In the genomic region with DNA sequence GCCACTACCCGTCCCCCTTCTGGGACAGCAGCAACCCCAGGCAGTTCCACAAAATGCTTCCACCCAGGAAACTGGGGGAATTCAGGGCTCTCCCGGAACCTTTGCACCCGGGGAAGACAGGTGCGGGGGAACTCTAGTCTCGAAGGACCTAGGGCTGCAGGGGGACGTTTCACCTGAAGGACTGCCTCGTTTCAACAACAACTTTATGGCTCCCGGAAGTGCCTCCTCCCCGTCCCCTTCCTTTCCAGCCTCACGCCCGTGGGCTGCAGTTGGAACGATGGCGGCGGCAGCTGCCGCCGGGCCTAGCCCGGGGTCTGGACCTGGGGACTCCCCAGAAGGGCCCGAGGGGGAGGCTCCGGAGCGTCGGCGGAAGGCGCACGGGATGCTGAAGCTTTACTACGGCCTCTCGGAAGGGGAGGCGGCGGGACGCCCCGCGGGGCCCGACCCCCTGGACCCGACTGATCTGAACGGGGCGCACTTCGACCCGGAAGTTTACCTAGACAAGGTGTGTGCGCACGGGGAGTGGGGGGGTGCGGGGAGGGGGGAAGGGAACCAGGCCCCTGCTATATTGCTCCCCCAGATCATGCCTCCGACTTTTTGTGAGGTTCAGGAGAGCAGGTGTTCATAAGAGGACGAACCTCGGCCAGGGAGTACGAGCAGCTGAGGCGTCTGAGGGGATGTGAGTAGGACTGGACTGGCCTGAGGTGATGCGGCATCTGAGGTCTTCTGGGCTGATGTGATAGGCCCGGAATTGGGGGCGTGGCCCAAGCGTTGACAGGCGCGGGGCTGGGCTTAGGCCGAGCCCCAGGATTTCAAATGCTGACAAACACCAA, we compare ENCODE assay signal across 8 cellular contexts. TPM values are rescaled to one million over a fixed set of nuclear protein-coding genes. Genes with fewer than 3 reads are reported as not detected.
DNase-seq lines count a peak whose midpoint lies in the region; ATAC-seq, FAIRE-seq and TF ChIP-seq lines count a peak whose summit lies in the region.

TSS of gene VPS51 (plus strand) at position 241 of the 833 bp plus-strand sequence. CDS start at position 278, 37 bp downstream.

- peak; percentile 39 for FAIRE-seq in keratinocyte (lab: Jason Lieb, UNC)

- dilution Hi-C loops in keratinocyte (cut with MboI; ENCODE audit: extremely low pct_ligation_motif_present, low sequenced_read_pairs): no loop called here

- peak within 1 kb of the TSS; percentile 81 for H3K27ac ChIP-seq in keratinocyte (ENCODE audit: control insufficient read depth, insufficient read depth, low read length)

- TF ChIP-seq POLR2A in GM18951 (IDR thresholded peaks at IDR 0.05; ENCODE audit: extremely low read depth, insufficient read depth, insufficient read length): peak; percentile 81

- H3K9me1 ChIP-seq in keratinocyte (ENCODE audit: control insufficient read depth, extremely low read depth, insufficient read depth, low read length): no peaks in the 10 kb centered on the region

- peak within 1 kb of the TSS; percentile 69 to 88 (median 80) for H3K4me3 ChIP-seq in keratinocyte (ENCODE audit: control insufficient read depth in 2 of 3, extremely low read depth in 1 of 3, insufficient read depth in 2 of 3, low read depth in 1 of 3, low read length in 3 of 3)

- H3K27me3 ChIP-seq in keratinocyte (ENCODE audit: control insufficient read depth, extremely low read depth, insufficient read depth, low read length): no peaks in the 10 kb centered on the region

- peaks cover 10% of the 10 kb centered on the region for H3K4me1 ChIP-seq in keratinocyte (ENCODE audit: control insufficient read depth, extremely low read depth, insufficient read depth, low read length)

- no peaks in the 10 kb centered on the region for H3K9me3 ChIP-seq in keratinocyte (ENCODE audit: control insufficient read depth, low read depth, low read length)

- ATAC-seq in HG03196 (IDR thresholded peaks at IDR 0.05; ENCODE audit: unreplicated experiment): peak; percentile 67

- H2AFZ ChIP-seq in keratinocyte (ENCODE audit: control insufficient read depth, low read length): peak within 1 kb of the TSS; percentile 98

- no peak for TF ChIP-seq CTCF in keratinocyte (optimal IDR thresholded peaks at IDR 0.05 in 1 of 3, IDR thresholded peaks at IDR 0.05 in 1 of 3, conservative IDR thresholded peaks at IDR 0.05 in 1 of 3; ENCODE audit: extremely low read depth in 1 of 3, insufficient read depth in 2 of 3, low read length in 3 of 3)

- in situ Hi-C loops in GM18951 (cut with MboI; ENCODE audit: low sequenced_read_pairs, unreplicated experiment): no loop called here

- H3K36me3 ChIP-seq in keratinocyte (ENCODE audit: control insufficient read depth in 2 of 2, extremely low read depth in 1 of 2, insufficient read depth in 2 of 2, low read length in 2 of 2): peaks cover 0 to 2% of the 10 kb centered on the region in 2 experiments

- peaks cover 11% of the 10 kb centered on the region for H3K79me2 ChIP-seq in keratinocyte (ENCODE audit: control insufficient read depth, insufficient read depth, low read length)

- peak within 1 kb of the TSS; percentile 82 for H3K9ac ChIP-seq in keratinocyte (ENCODE audit: control insufficient read depth, extremely low read depth, insufficient read depth, low read length)

- H4K20me1 ChIP-seq in keratinocyte (ENCODE audit: control insufficient read depth, extremely low read depth, insufficient read depth, low read length): no peaks in the 10 kb centered on the region

- DNase-seq in AG08395 (ENCODE audit: low spot score) (peak; percentile 96), NCI-H446 (lab: John Stamatoyannopoulos, UW) (peak; percentile 86 to 92), cerebellar cortex (ENCODE audit: low spot score) (peak; percentile 92), keratinocyte (ENCODE audit: low read depth, low spot score) (no peak)
- DNase-seq in activated CD4-positive, CD25-positive, alpha-beta regulatory T cell treated with anti-CD3 and anti-CD28 coated beads, Interleukin-2, amount 50 U/mL, for 72 hours: peak; percentile 85
- peak; percentile 76 to 85 (median 77) for DNase-seq in stimulated activated CD4-positive, alpha-beta T cell treated with anti-CD3 and anti-CD28 coated beads, Interleukin-12 subunit alpha, Interleukin-12 subunit beta, amount 100 ng/mL, for 48 hours (ENCODE audit: low read depth in 2 of 3, low spot score in 1 of 3)

- peak within 1 kb of the TSS; percentile 82 for H3K4me2 ChIP-seq in keratinocyte (ENCODE audit: control insufficient read depth, extremely low read depth, insufficient read depth, low read depth, low read length)

RNA-seq across cellular contexts. Expression of gene VPS51, which starts in this region (rescaled TPM):
- polyA plus RNA-seq in keratinocyte: 28.8 to 64.0 TPM (median 43.1 TPM) in 3 replicates
- 82.5 TPM for polyA plus RNA-seq in keratinocyte (2011; ENCODE audit: low read depth)
- polyA plus RNA-seq in keratinocyte (2011; cell fraction: cytosol; rRNA removed): 21.1 and 42.2 TPM in 2 replicates
- 40.6 and 52.9 TPM in 2 replicates for polyA plus RNA-seq in keratinocyte (2011; cell fraction: nucleus; rRNA removed)
- 47.2 and 51.2 TPM in 2 replicates for polyA plus RNA-seq in keratinocyte (2012; ENCODE audit: low replicate concordance)
- polyA minus RNA-seq in keratinocyte: 67.3 to 153 TPM (median 85.3 TPM) in 3 replicates
- 171 TPM for polyA minus RNA-seq in keratinocyte (2011; cell fraction: cytosol; rRNA and poly(A)+ RNA removed)
- 47.1 and 49.4 TPM in 2 replicates for polyA minus RNA-seq in keratinocyte (2011; cell fraction: nucleus; rRNA and poly(A)+ RNA removed)
